In genomic region chr4:77040265-77040664, GRCh38 we compare ENCODE assay signal across 16 cellular contexts. TPM values are rescaled to one million over a fixed set of nuclear protein-coding genes. Genes with fewer than 3 reads are reported as not detected.
A peak's percentile ranks its signal among the peaks of the same experiment; 100 is the strongest.
DNase-seq lines count a peak whose midpoint lies in the region; TF ChIP-seq lines count a peak whose summit lies in the region.
"Had no signal": no experiment of that assay in that cellular context is flagged by ENCODE, and none has a peak within 500 bp of the region (broad histone marks: within the 10 kb centered on the region; RNA-seq: fewer than 3 reads in every experiment).

No MANE protein-coding gene starts in this region.

- H3K36me3 Mint-ChIP-seq in brain (peaks cover 40% of the 10 kb centered on the region), glutamatergic neuron (ENCODE audit: unreplicated experiment) (no peaks in the 10 kb centered on the region)

- DNase-seq in HPDE6-E6E7 (ENCODE audit: extremely low spot score) (peak; percentile 12), glutamatergic neuron (no peak), NOMO-1 treated with dmso at 0.1 percent for 144 hours (lab: John Stamatoyannopoulos, UW; ENCODE audit: unreplicated experiment) (no peak), OCI-M1 (lab: John Stamatoyannopoulos, UW) (no peak), posterior vena cava (ENCODE audit: low spot score) (no peak), DMS79 (lab: John Stamatoyannopoulos, UW) (no peak)
- DNase-seq: activated T-cell treated with anti-CD3 and anti-CD28 coated beads for 4 hours; H7; heart left ventricle; NCI-H1417 treated with DMSO at 0.1 percent for 48 hours; NCI-H446 treated with DMSO at 0.1 percent for 48 hours; right lobe of liver; stimulated activated naive CD4-positive, alpha-beta T cell treated with Interleukin-2 at 50 U/mL for 16 hours; uterus had no signal

- H3K27ac Mint-ChIP-seq in brain (peak overlapping the region in 4 of 5 experiments; percentile 6 to 58 (median 32)), glutamatergic neuron (ENCODE audit: unreplicated experiment) (peak overlapping the region; percentile 64)
- H3K27ac Mint-ChIP-seq: activated naive CD8-positive, alpha-beta T cell had no signal

- intact Hi-C loops in posterior vena cava (cut with DNase I), result no loop called here

- TF ChIP-seq CTCF in brain (conservative IDR thresholded peaks at IDR 0.05) (no peak), glutamatergic neuron (IDR thresholded peaks at IDR 0.05; ENCODE audit: partially characterized antibody, unreplicated experiment) (no peak)

- H3K9me3 Mint-ChIP-seq in brain (no peaks in the 10 kb centered on the region), glutamatergic neuron (ENCODE audit: unreplicated experiment) (no peaks in the 10 kb centered on the region)

- H3K4me3 Mint-ChIP-seq in brain (no peak overlapping the region), glutamatergic neuron (ENCODE audit: unreplicated experiment) (no peak overlapping the region)
- H3K4me3 Mint-ChIP-seq: activated naive CD8-positive, alpha-beta T cell had no signal

- H3K27me3 Mint-ChIP-seq in brain (peaks cover 4% of the 10 kb centered on the region), glutamatergic neuron (ENCODE audit: unreplicated experiment) (no peaks in the 10 kb centered on the region)
- H3K27me3 Mint-ChIP-seq: activated naive CD8-positive, alpha-beta T cell had no signal

- H3K4me1 Mint-ChIP-seq in brain (peaks cover 37% of the 10 kb centered on the region), glutamatergic neuron (ENCODE audit: low read depth, unreplicated experiment) (peaks cover 19% of the 10 kb centered on the region)

RNA-seq across cellular contexts. Expression of gene CCNI, which starts 35.5 kb away (rescaled TPM):
- 439 TPM for polyA plus RNA-seq in brain (ENCODE audit: insufficient read depth, low read depth, low replicate concordance)
- total RNA-seq in glutamatergic neuron (ENCODE audit: unreplicated experiment) (600 TPM), posterior vena cava (100 to 1,000 TPM; 347 to 394 TPM)
